8 cellular contexts compared by ENCODE assay signal in genomic region chr1:68116643-68117235, GRCh38.
DNase-seq lines count a peak whose midpoint lies in the region; ATAC-seq and TF ChIP-seq lines count a peak whose summit lies in the region.

No MANE protein-coding gene starts in this region.

- no peaks in the 10 kb centered on the region for H3K9me2 ChIP-seq in HCT116 (ENCODE audit: insufficient read depth)

- H3K4me3 Mint-ChIP-seq in CD14-positive monocyte (peak overlapping the region in 1 of 2 donors; percentile 17), neural progenitor cell (no peak overlapping the region)

- CTCF ChIA-PET in HCT116 (lab: Charles Lee), result interaction anchor here (0.6 to 7.4 kb wide), 7 partner anchors 227 to 584 kb away, joined by 3 to 144 read pairs (median 4); partner anchors contain the start of gene GADD45A

- no TSS peak for BruUV-seq in HCT116 (replicated peaks; lab: Mats Ljungman, UMichigan)

- H4K20me1 ChIP-seq in HCT116 (ENCODE audit: insufficient read depth), result no peaks in the 10 kb centered on the region
- H4K20me1 ChIP-seq in neural progenitor cell (ENCODE audit: low read depth), result no peaks in the 10 kb centered on the region

- H3K27ac Mint-ChIP-seq in CD14-positive monocyte, result no peak overlapping the region
- H3K27ac Mint-ChIP-seq in neural progenitor cell, result peak overlapping the region; percentile 40

- peaks cover 6% of the 10 kb centered on the region for H3K4me1 Mint-ChIP-seq in CD14-positive monocyte
- peaks cover 36% of the 10 kb centered on the region for H3K4me1 Mint-ChIP-seq in neural progenitor cell

- H3K9me3 Mint-ChIP-seq in CD14-positive monocyte (no peaks in the 10 kb centered on the region), neural progenitor cell (no peaks in the 10 kb centered on the region)

- no peak for DNase-seq in CD14-positive monocyte (ENCODE audit: low spot score)
- DNase-seq in HCT116 (ENCODE audit: low read depth, low spot score), result peak; percentile 32
- peak; percentile 26 for DNase-seq in NCI-H526 treated with DMSO at 0.1 percent for 48 hours (lab: John Stamatoyannopoulos, UW)
- DNase-seq in activated CD8-positive, alpha-beta memory T cell treated with anti-CD3 and anti-CD28 coated beads for 24 hours, result peak; percentile 64
- DNase-seq in fibroblast of mammary gland (ENCODE audit: low read depth), result peak; percentile 50
- peak; percentile 63 for DNase-seq in neural progenitor cell (ENCODE audit: low spot score)
- DNase-seq in upper lobe of left lung, result peak in 1 of 2 donors; percentile 31

- TF ChIP-seq EP300 in upper lobe of left lung (IDR thresholded peaks at IDR 0.05), result no peak

- H3K4me3 ChIP-seq in HCT116 (replicated peaks in 1 of 2; ENCODE audit: low read depth in 1 of 2, low read length in 2 of 2) (no peak overlapping the region), fibroblast of mammary gland (ENCODE audit: control insufficient read depth, low read depth, low read length) (no peak overlapping the region), neural progenitor cell (no peak overlapping the region), upper lobe of left lung (no peak overlapping the region)

- TF ChIP-seq POLR2A in HCT116 (IDR thresholded peaks at IDR 0.05; ENCODE audit: borderline replicate concordance, extremely low read depth, insufficient read depth, insufficient read length) (no peak), upper lobe of left lung (IDR thresholded peaks at IDR 0.05) (no peak)

- ATAC-seq in HCT116, result peak; percentile 32
- peak in 1 of 2 donors; percentile 51 for ATAC-seq in upper lobe of left lung (ENCODE audit: low FRiP score in 2 of 2)
- ATAC-seq in HG03520 (IDR thresholded peaks at IDR 0.05; ENCODE audit: unreplicated experiment), result no peak

- no peaks in the 10 kb centered on the region for H3K36me3 ChIP-seq in HCT116 (ENCODE audit: control insufficient read depth in 1 of 2, insufficient read depth in 2 of 2, low read length in 2 of 2)
- no peaks in the 10 kb centered on the region for H3K36me3 ChIP-seq in neural progenitor cell
- peaks cover 0 to 7% (median 0%) of the 10 kb centered on the region in 4 donors for H3K36me3 ChIP-seq in upper lobe of left lung

- H3K4me1 ChIP-seq in HCT116 (ENCODE audit: control insufficient read depth in 1 of 2, insufficient read depth in 2 of 2, low read length in 2 of 2), result peaks cover 0 to 36% of the 10 kb centered on the region in 2 experiments; a peak in 2 of 4 replicates
- no peaks in the 10 kb centered on the region for H3K4me1 ChIP-seq in neural progenitor cell
- peaks cover 0 to 8% (median 7%) of the 10 kb centered on the region in 4 donors for H3K4me1 ChIP-seq in upper lobe of left lung

- TF ChIP-seq CTCF in CD14-positive monocyte (IDR thresholded peaks at IDR 0.05) (peak; percentile 81), HCT116 (IDR thresholded peaks at IDR 0.05 in 2 of 3, conservative IDR thresholded peaks at IDR 0.05 in 1 of 3; ENCODE audit: borderline replicate concordance in 1 of 3, insufficient read depth in 1 of 3, low read depth in 2 of 3, low read length in 2 of 3) (peak; percentile 78 to 88 (median 85)), fibroblast of mammary gland (conservative IDR thresholded peaks at IDR 0.05; ENCODE audit: control insufficient read depth, insufficient read depth, low read depth, low read length) (peak; percentile 70), neural progenitor cell (IDR thresholded peaks at IDR 0.05) (peak; percentile 94), upper lobe of left lung (IDR thresholded peaks at IDR 0.05) (peak; percentile 66 to 81 (median 75))

- POLR2A ChIA-PET in HCT116 (lab: Charles Lee), result interaction anchor here (1.3 kb wide), 1 partner anchor 279 kb away, joined by 4 read pairs; no protein-coding TSS in a partner anchor

- H3K79me2 ChIP-seq in HCT116 (ENCODE audit: insufficient read depth, low read length), result no peaks in the 10 kb centered on the region
- H3K79me2 ChIP-seq in neural progenitor cell (ENCODE audit: low read depth), result no peaks in the 10 kb centered on the region

- H3K36me3 Mint-ChIP-seq in CD14-positive monocyte, result peaks cover 8 to 24% of the 10 kb centered on the region in 2 donors
- H3K36me3 Mint-ChIP-seq in neural progenitor cell, result peaks cover 12% of the 10 kb centered on the region

- H3K27me3 Mint-ChIP-seq in CD14-positive monocyte (ENCODE audit: low read depth in 3 of 3), result peaks cover 4 to 8% (median 4%) of the 10 kb centered on the region in 3 donors
- no peaks in the 10 kb centered on the region for H3K27me3 Mint-ChIP-seq in neural progenitor cell (ENCODE audit: insufficient read depth, low read depth)

- H3K4me2 ChIP-seq in HCT116 (ENCODE audit: low read length) (peak overlapping the region; percentile 20), neural progenitor cell (no peak overlapping the region)

- peak; percentile 93 for TF ChIP-seq RAD21 in HCT116 (IDR thresholded peaks at IDR 0.05; ENCODE audit: low read depth)

- H3K27ac ChIP-seq in HCT116 (ENCODE audit: low read depth, low read length) (no peak overlapping the region), neural progenitor cell (no peak overlapping the region), upper lobe of left lung (no peak overlapping the region)

- RAD21 ChIA-PET in HCT116 (lab: Charles Lee; ENCODE audit: low non-redundant PET in 1 of 2, low total read pairs in 2 of 2, uncharacterized antibody in 2 of 2, unreplicated experiment in 2 of 2), result interaction anchor here (1.0 to 2.8 kb wide), 2 partner anchors 204 to 226 kb away, joined by 3 to 12 read pairs; no protein-coding TSS in a partner anchor

- WGBS in upper lobe of left lung, 2 donors, result 3 to 7% methylated on average over 3 of the region's 3 CpGs

- H2AFZ ChIP-seq in HCT116 (ENCODE audit: low read depth, low read length, poor library complexity, severe bottlenecking) (no peak overlapping the region), neural progenitor cell (replicated peaks) (no peak overlapping the region)

- no peaks in the 10 kb centered on the region for H3K9me3 ChIP-seq in HCT116 (ENCODE audit: control insufficient read depth in 1 of 2, insufficient read depth in 1 of 2, low read depth in 1 of 2, low read length in 2 of 2)
- no peaks in the 10 kb centered on the region for H3K9me3 ChIP-seq in neural progenitor cell (ENCODE audit: low read depth)
- no peaks in the 10 kb centered on the region for H3K9me3 ChIP-seq in upper lobe of left lung

- H3K9ac ChIP-seq in HCT116 (ENCODE audit: low read length) (no peak overlapping the region), neural progenitor cell (no peak overlapping the region)

- no peaks in the 10 kb centered on the region for H3K27me3 ChIP-seq in HCT116 (ENCODE audit: insufficient read depth, low read length)
- no peaks in the 10 kb centered on the region for H3K27me3 ChIP-seq in neural progenitor cell
- no peaks in the 10 kb centered on the region for H3K27me3 ChIP-seq in upper lobe of left lung

- intact Hi-C loops in CD14-positive monocyte (cut with micrococcal nuclease), result loop anchor here (5.0 to 10.0 kb wide), 2 partner anchors 262 to 1621 kb away; no protein-coding TSS in a partner anchor
- intact Hi-C loops in HCT116 (cut with micrococcal nuclease), result loop anchor here (1.0 to 2.0 kb wide), 2 partner anchors 226 to 1620 kb away; no protein-coding TSS in a partner anchor

- H3F3A ChIP-seq in neural progenitor cell (ENCODE audit: low read depth), result peaks cover 27% of the 10 kb centered on the region

TF ChIP-seq in HCT116, 20 proteins besides CTCF, POLR2A, EP300 and RAD21:
- TF ChIP-seq TCF7L2 (IDR thresholded peaks at IDR 0.05; ENCODE audit: borderline replicate concordance, extremely low read depth, insufficient read depth, insufficient read length), result no peak
- no peak for TF ChIP-seq SIN3A (IDR thresholded peaks at IDR 0.05; ENCODE audit: low read depth)
- no peak for TF ChIP-seq EGR1 (IDR thresholded peaks at IDR 0.05; ENCODE audit: low read depth)
- TF ChIP-seq CEBPB (IDR thresholded peaks at IDR 0.05; ENCODE audit: low read depth), result peak; percentile 37; the same call in 1 of the 2 replicates
- TF ChIP-seq ZBTB33 (IDR thresholded peaks at IDR 0.05; ENCODE audit: extremely low read depth, insufficient replicate concordance, low read length), result no peak
